Comparison of ENCODE assay signal across 1 cellular context in the genomic region with DNA sequence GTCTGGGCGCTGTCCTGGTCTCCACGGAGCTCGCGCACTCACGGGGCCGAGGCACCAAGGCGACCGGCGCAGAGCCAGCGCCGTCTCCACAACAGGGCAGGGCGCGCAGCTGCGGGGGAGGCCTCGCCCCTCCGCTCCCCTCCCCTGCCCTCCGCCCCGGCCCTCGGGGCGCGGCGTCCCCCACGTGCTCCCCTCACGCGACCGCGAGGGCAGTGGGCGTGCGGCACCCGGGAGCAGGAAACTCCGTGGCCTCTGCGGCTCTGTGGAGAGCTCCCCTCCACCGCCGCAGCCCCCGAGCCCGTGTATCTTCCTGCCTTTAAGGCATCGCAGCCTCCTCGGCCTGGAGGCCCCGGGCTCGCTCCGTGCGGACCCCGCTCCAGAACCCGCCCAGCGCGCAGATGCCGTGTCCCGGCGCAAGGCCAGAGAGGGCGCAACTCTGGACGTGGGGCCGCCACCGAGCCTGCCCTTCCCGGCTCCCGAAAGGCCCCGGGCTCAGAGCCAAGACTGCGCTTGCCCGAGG.
TF ChIP-seq lines count a peak whose summit lies in the region.

No MANE protein-coding gene starts in this region.

TF ChIP-seq in HEK293, 187 proteins besides CTCF, POLR2A, EP300 and RAD21 (continued from another document):
- TF ChIP-seq, protein P1, sequence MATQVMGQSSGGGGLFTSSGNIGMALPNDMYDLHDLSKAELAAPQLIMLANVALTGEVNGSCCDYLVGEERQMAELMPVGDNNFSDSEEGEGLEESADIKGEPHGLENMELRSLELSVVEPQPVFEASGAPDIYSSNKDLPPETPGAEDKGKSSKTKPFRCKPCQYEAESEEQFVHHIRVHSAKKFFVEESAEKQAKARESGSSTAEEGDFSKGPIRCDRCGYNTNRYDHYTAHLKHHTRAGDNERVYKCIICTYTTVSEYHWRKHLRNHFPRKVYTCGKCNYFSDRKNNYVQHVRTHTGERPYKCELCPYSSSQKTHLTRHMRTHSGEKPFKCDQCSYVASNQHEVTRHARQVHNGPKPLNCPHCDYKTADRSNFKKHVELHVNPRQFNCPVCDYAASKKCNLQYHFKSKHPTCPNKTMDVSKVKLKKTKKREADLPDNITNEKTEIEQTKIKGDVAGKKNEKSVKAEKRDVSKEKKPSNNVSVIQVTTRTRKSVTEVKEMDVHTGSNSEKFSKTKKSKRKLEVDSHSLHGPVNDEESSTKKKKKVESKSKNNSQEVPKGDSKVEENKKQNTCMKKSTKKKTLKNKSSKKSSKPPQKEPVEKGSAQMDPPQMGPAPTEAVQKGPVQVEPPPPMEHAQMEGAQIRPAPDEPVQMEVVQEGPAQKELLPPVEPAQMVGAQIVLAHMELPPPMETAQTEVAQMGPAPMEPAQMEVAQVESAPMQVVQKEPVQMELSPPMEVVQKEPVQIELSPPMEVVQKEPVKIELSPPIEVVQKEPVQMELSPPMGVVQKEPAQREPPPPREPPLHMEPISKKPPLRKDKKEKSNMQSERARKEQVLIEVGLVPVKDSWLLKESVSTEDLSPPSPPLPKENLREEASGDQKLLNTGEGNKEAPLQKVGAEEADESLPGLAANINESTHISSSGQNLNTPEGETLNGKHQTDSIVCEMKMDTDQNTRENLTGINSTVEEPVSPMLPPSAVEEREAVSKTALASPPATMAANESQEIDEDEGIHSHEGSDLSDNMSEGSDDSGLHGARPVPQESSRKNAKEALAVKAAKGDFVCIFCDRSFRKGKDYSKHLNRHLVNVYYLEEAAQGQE (tag by site-specific recombination; IDR thresholded peaks at IDR 0.05) = peak; percentile 63; the same call in 1 of the 2 replicates
- TF ChIP-seq, protein P2, sequence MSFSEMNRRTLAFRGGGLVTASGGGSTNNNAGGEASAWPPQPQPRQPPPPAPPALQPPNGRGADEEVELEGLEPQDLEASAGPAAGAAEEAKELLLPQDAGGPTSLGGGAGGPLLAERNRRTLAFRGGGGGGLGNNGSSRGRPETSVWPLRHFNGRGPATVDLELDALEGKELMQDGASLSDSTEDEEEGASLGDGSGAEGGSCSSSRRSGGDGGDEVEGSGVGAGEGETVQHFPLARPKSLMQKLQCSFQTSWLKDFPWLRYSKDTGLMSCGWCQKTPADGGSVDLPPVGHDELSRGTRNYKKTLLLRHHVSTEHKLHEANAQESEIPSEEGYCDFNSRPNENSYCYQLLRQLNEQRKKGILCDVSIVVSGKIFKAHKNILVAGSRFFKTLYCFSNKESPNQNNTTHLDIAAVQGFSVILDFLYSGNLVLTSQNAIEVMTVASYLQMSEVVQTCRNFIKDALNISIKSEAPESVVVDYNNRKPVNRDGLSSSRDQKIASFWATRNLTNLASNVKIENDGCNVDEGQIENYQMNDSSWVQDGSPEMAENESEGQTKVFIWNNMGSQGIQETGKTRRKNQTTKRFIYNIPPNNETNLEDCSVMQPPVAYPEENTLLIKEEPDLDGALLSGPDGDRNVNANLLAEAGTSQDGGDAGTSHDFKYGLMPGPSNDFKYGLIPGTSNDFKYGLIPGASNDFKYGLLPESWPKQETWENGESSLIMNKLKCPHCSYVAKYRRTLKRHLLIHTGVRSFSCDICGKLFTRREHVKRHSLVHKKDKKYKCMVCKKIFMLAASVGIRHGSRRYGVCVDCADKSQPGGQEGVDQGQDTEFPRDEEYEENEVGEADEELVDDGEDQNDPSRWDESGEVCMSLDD (tag by site-specific recombination; IDR thresholded peaks at IDR 0.05) = peak; percentile 92
- no peak for TF ChIP-seq ZNF311 (tag by site-specific recombination; IDR thresholded peaks at IDR 0.05; ENCODE audit: borderline replicate concordance)
- TF ChIP-seq ZNF626 (tag by site-specific recombination; IDR thresholded peaks at IDR 0.05) = no peak
